24 cellular contexts compared by ENCODE assay signal in genomic region chr17:82639628-82640027, GRCh38. TPM values are rescaled to one million over a fixed set of nuclear protein-coding genes. Genes with fewer than 3 reads are reported as not detected.
A peak's percentile ranks its signal among the peaks of the same experiment; 100 is the strongest.
DNase-seq lines count a peak whose midpoint lies in the region; ATAC-seq and TF ChIP-seq lines count a peak whose summit lies in the region.
"Had no signal": no experiment of that assay in that cellular context is flagged by ENCODE, and none has a peak within 500 bp of the region (broad histone marks: within the 10 kb centered on the region; RNA-seq: fewer than 3 reads in every experiment).

No MANE protein-coding gene starts in this region.

- H3K4me1 ChIP-seq in lower lobe of right lung, result no peaks in the 10 kb centered on the region
- H3K4me1 ChIP-seq: thyroid gland had no signal

- H3K9me3 ChIP-seq in lower lobe of right lung, result no peaks in the 10 kb centered on the region
- H3K9me3 ChIP-seq: neutrophil, thyroid gland had no signal

- H3K27me3 ChIP-seq in lower lobe of right lung (ENCODE audit: low read depth), result no peaks in the 10 kb centered on the region
- H3K27me3 ChIP-seq: cardiac muscle cell, neutrophil, thyroid gland had no signal

- DNase-seq in HFFc6 (no peak), lower lobe of right lung (peak; percentile 42)
- DNase-seq in stimulated activated effector memory CD8-positive, alpha-beta T cell treated with anti-CD3 and anti-CD28 coated beads, Interleukin-12 subunit alpha, Interleukin-12 subunit beta, amount 100 ng/mL, for 72 hours (ENCODE audit: low spot score in 2 of 2), result no peak
- no peak for DNase-seq in activated CD4-positive, alpha-beta T cell treated with anti-CD3 and anti-CD28 coated beads, Interleukin-2, amount 50 U/mL, for 4 hours
- DNase-seq in NK-92 treated with Interleukin-12 subunit alpha and Interleukin-12 subunit beta, amount 100 ng/mL, for 24 hours (lab: John Stamatoyannopoulos, UW), result no peak
- DNase-seq: activated CD4-positive, alpha-beta T cell treated with anti-CD3 and anti-CD28 coated beads for 36 hours; activated CD8-positive, alpha-beta memory T cell treated with anti-CD3 and anti-CD28 coated beads, Interleukin-2, amount 10 ng/mL, durations not matched to agents 7 days and 5 days; activated naive CD4-positive, alpha-beta T cell treated with anti-CD3 and anti-CD28 coated beads, Interleukin-2, amount 10 ng/mL, durations not matched to agents 7 days and 5 days; activated T-cell treated with anti-CD3 and anti-CD28 coated beads, Interleukin-2, amount 50 U/mL, for 72 hours; CD4-positive, CD25-positive, alpha-beta regulatory T cell; cortex of kidney; EL; NCI-H2171; NCI-H524; stimulated activated CD4-positive, alpha-beta T cell treated with anti-CD3 and anti-CD28 coated beads, Interleukin-2, amount 100 ng/mL, for 48 hours; thyroid gland had no signal

- peaks cover 14% of the 10 kb centered on the region for H3K4me1 Mint-ChIP-seq in HFFc6 (ENCODE audit: low read depth)
- peaks cover 28% of the 10 kb centered on the region for H3K4me1 Mint-ChIP-seq in activated T-helper 17 cell treated with anti-CD3 and anti-CD28 coated beads, Interleukin-2, amount 50 U/mL, for 72 hours
- peaks cover 56% of the 10 kb centered on the region for H3K4me1 Mint-ChIP-seq in stimulated activated effector memory CD8-positive, alpha-beta T cell treated with anti-CD3 and anti-CD28 coated beads, Interleukin-12 subunit alpha, Interleukin-12 subunit beta, amount 100 ng/mL, for 72 hours

- peak overlapping the region; percentile 56; the same call in 1 of the 2 replicates for H3K27ac Mint-ChIP-seq in HFFc6
- no peak overlapping the region for H3K27ac Mint-ChIP-seq in activated T-helper 17 cell treated with anti-CD3 and anti-CD28 coated beads, Interleukin-2, amount 50 U/mL, for 72 hours
- H3K27ac Mint-ChIP-seq in stimulated activated effector memory CD8-positive, alpha-beta T cell treated with anti-CD3 and anti-CD28 coated beads, Interleukin-12 subunit alpha, Interleukin-12 subunit beta, amount 100 ng/mL, for 72 hours, result peak overlapping the region; percentile 20
- H3K27ac Mint-ChIP-seq: activated CD4-positive, alpha-beta T cell treated with anti-CD3 and anti-CD28 coated beads for 36 hours; activated CD8-positive, alpha-beta memory T cell treated with anti-CD3 and anti-CD28 coated beads, Interleukin-2, amount 10 ng/mL, durations not matched to agents 7 days and 5 days; activated naive CD4-positive, alpha-beta T cell treated with anti-CD3 and anti-CD28 coated beads, Interleukin-2, amount 10 ng/mL, durations not matched to agents 7 days and 5 days; activated T-cell treated with anti-CD3 and anti-CD28 coated beads, Interleukin-2, amount 50 U/mL, for 72 hours; stimulated activated naive CD8-positive, alpha-beta T cell treated with anti-CD3 and anti-CD28 coated beads, Interleukin-15, Interleukin-2, amounts not matched to agents 100 ng/mL and 50 ng/mL, for 24 hours; T-helper 1 cell treated with Interleukin-12 subunit alpha and Interleukin-12 subunit beta and Interleukin-4 antibody, amounts not matched to agents 30 μg/mL and 1 μg/mL, for 36 hours had no signal

- no peak overlapping the region for H3K4me3 Mint-ChIP-seq in HFFc6
- peak overlapping the region; percentile 41 for H3K4me3 Mint-ChIP-seq in activated T-helper 17 cell treated with anti-CD3 and anti-CD28 coated beads, Interleukin-2, amount 50 U/mL, for 72 hours
- no peak overlapping the region for H3K4me3 Mint-ChIP-seq in stimulated activated effector memory CD8-positive, alpha-beta T cell treated with anti-CD3 and anti-CD28 coated beads, Interleukin-12 subunit alpha, Interleukin-12 subunit beta, amount 100 ng/mL, for 72 hours
- H3K4me3 Mint-ChIP-seq: activated CD4-positive, alpha-beta T cell treated with anti-CD3 and anti-CD28 coated beads for 36 hours; activated CD8-positive, alpha-beta memory T cell treated with anti-CD3 and anti-CD28 coated beads, Interleukin-2, amount 10 ng/mL, durations not matched to agents 7 days and 5 days; activated naive CD4-positive, alpha-beta T cell treated with anti-CD3 and anti-CD28 coated beads, Interleukin-2, amount 10 ng/mL, durations not matched to agents 7 days and 5 days; activated T-cell treated with anti-CD3 and anti-CD28 coated beads, Interleukin-2, amount 50 U/mL, for 72 hours; CD4-positive, CD25-positive, alpha-beta regulatory T cell; stimulated activated naive CD8-positive, alpha-beta T cell treated with anti-CD3 and anti-CD28 coated beads, Interleukin-15, Interleukin-2, amounts not matched to agents 100 ng/mL and 50 ng/mL, for 24 hours; T-helper 1 cell treated with Interleukin-12 subunit alpha and Interleukin-12 subunit beta and Interleukin-4 antibody, amounts not matched to agents 30 μg/mL and 1 μg/mL, for 36 hours had no signal

- intact Hi-C loops in lower lobe of right lung (cut with DNase I), result no loop called here

- H3K36me3 Mint-ChIP-seq in HFFc6 (ENCODE audit: low read depth), result peaks cover 25% of the 10 kb centered on the region
- peaks cover 98% of the 10 kb centered on the region for H3K36me3 Mint-ChIP-seq in activated T-helper 17 cell treated with anti-CD3 and anti-CD28 coated beads, Interleukin-2, amount 50 U/mL, for 72 hours (ENCODE audit: low read depth)
- H3K36me3 Mint-ChIP-seq in stimulated activated effector memory CD8-positive, alpha-beta T cell treated with anti-CD3 and anti-CD28 coated beads, Interleukin-12 subunit alpha, Interleukin-12 subunit beta, amount 100 ng/mL, for 72 hours, result peaks cover 98% of the 10 kb centered on the region

- no peak overlapping the region for H3K27ac ChIP-seq in lower lobe of right lung
- H3K27ac ChIP-seq: cardiac muscle cell, neutrophil, thyroid gland had no signal

- H3K4me3 ChIP-seq in lower lobe of right lung, result no peak overlapping the region
- H3K4me3 ChIP-seq: cardiac muscle cell, lung, smooth muscle cell, thyroid gland had no signal

- H3K36me3 ChIP-seq in lower lobe of right lung, result peaks cover 56% of the 10 kb centered on the region

- no peak for ATAC-seq in activated T-helper 17 cell treated with anti-CD3 and anti-CD28 coated beads, Interleukin-2, amount 50 U/mL, for 72 hours (replicated peaks)
- peak; percentile 38 to 50 for ATAC-seq in lower lobe of right lung
- no peak for ATAC-seq in stimulated activated effector memory CD8-positive, alpha-beta T cell treated with anti-CD3 and anti-CD28 coated beads, Interleukin-12 subunit alpha, Interleukin-12 subunit beta, amount 100 ng/mL, for 72 hours
- no peak for ATAC-seq in GM19467 (IDR thresholded peaks at IDR 0.05; ENCODE audit: unreplicated experiment)
- ATAC-seq: activated CD4-positive, alpha-beta T cell treated with anti-CD3 and anti-CD28 coated beads for 36 hours; activated CD8-positive, alpha-beta memory T cell treated with anti-CD3 and anti-CD28 coated beads, Interleukin-2, amount 10 ng/mL, durations not matched to agents 7 days and 5 days; activated T-cell treated with anti-CD3 and anti-CD28 coated beads, Interleukin-2, amount 50 U/mL, for 72 hours had no signal

- no peaks in the 10 kb centered on the region for H3K27me3 Mint-ChIP-seq in HFFc6 (ENCODE audit: insufficient read depth)
- H3K27me3 Mint-ChIP-seq in activated T-helper 17 cell treated with anti-CD3 and anti-CD28 coated beads, Interleukin-2, amount 50 U/mL, for 72 hours, result no peaks in the 10 kb centered on the region
- H3K27me3 Mint-ChIP-seq: activated CD4-positive, alpha-beta T cell treated with anti-CD3 and anti-CD28 coated beads for 36 hours; activated CD8-positive, alpha-beta memory T cell treated with anti-CD3 and anti-CD28 coated beads, Interleukin-2, amount 10 ng/mL, durations not matched to agents 7 days and 5 days; activated naive CD4-positive, alpha-beta T cell treated with anti-CD3 and anti-CD28 coated beads, Interleukin-2, amount 10 ng/mL, durations not matched to agents 7 days and 5 days; CD4-positive, CD25-positive, alpha-beta regulatory T cell; stimulated activated naive CD8-positive, alpha-beta T cell treated with anti-CD3 and anti-CD28 coated beads, Interleukin-15, Interleukin-2, amounts not matched to agents 100 ng/mL and 50 ng/mL, for 24 hours had no signal

- TF ChIP-seq CTCF in HFFc6 (IDR thresholded peaks at IDR 0.05) (no peak), lower lobe of right lung (IDR thresholded peaks at IDR 0.05) (no peak)

- H3K9me3 Mint-ChIP-seq in HFFc6, result no peaks in the 10 kb centered on the region
- no peaks in the 10 kb centered on the region for H3K9me3 Mint-ChIP-seq in activated T-helper 17 cell treated with anti-CD3 and anti-CD28 coated beads, Interleukin-2, amount 50 U/mL, for 72 hours
- H3K9me3 Mint-ChIP-seq in stimulated activated effector memory CD8-positive, alpha-beta T cell treated with anti-CD3 and anti-CD28 coated beads, Interleukin-12 subunit alpha, Interleukin-12 subunit beta, amount 100 ng/mL, for 72 hours, result no peaks in the 10 kb centered on the region
- H3K9me3 Mint-ChIP-seq: activated naive CD4-positive, alpha-beta T cell treated with anti-CD3 and anti-CD28 coated beads, Interleukin-2, amount 10 ng/mL, durations not matched to agents 7 days and 5 days; activated T-cell treated with anti-CD3 and anti-CD28 coated beads, Interleukin-2, amount 50 U/mL, for 72 hours; stimulated activated naive CD8-positive, alpha-beta T cell treated with anti-CD3 and anti-CD28 coated beads, Interleukin-15, Interleukin-2, amounts not matched to agents 100 ng/mL and 50 ng/mL, for 24 hours; T-helper 1 cell treated with Interleukin-12 subunit alpha and Interleukin-12 subunit beta and Interleukin-4 antibody, amounts not matched to agents 30 μg/mL and 1 μg/mL, for 36 hours had no signal

RNA-seq across cellular contexts. Expression of gene WDR45B, which starts 8.6 kb away (rescaled TPM):
- 10 to 100 TPM; 60.6 to 73.5 (median 66.3) TPM for total RNA-seq in HFFc6 (2021; fragmentation: NEBNext Ultra II Directional; extraction: Animal tissue kit (Norgen Biotek cat#: 25700))
- 100 to 1,000 TPM in 1 of 2 donors, 10 to 100 TPM in 1; 66.0 to 204 TPM for total RNA-seq in activated T-helper 17 cell treated with anti-CD3 and anti-CD28 coated beads, Interleukin-2, amount 50 U/mL, for 72 hours
- 66.1 TPM for total RNA-seq in lower lobe of right lung

RNA-seq across cellular contexts. Expression of gene RAB40B, which starts 58.9 kb away (rescaled TPM):
- total RNA-seq in HFFc6 (2021; fragmentation: NEBNext Ultra II Directional; extraction: Animal tissue kit (Norgen Biotek cat#: 25700)), result 10 to 100 TPM in 2 of 6 experiments, 1 to 10 TPM in 4; 8.0 to 14.8 (median 9.3) TPM
- 1 to 10 TPM; 1.1 to 2.0 TPM for total RNA-seq in activated T-helper 17 cell treated with anti-CD3 and anti-CD28 coated beads, Interleukin-2, amount 50 U/mL, for 72 hours
- total RNA-seq in lower lobe of right lung, result 10.2 TPM

Comparison
In these comparisons a context has a peak if more than half of its experiments do, and no peak if none do; other contexts are left out.
1. ATAC-seq: peak in lower lobe of right lung (2 of 2); none in activated T-helper 17 cell treated with anti-CD3 and anti-CD28 coated beads, Interleukin-2, amount 50 U/mL, for 72 hours (single experiment), stimulated activated effector memory CD8-positive, alpha-beta T cell treated with anti-CD3 and anti-CD28 coated beads, Interleukin-12 subunit alpha, Interleukin-12 subunit beta, amount 100 ng/mL, for 72 hours (single experiment) and GM19467 (single experiment).